In the genomic region with DNA sequence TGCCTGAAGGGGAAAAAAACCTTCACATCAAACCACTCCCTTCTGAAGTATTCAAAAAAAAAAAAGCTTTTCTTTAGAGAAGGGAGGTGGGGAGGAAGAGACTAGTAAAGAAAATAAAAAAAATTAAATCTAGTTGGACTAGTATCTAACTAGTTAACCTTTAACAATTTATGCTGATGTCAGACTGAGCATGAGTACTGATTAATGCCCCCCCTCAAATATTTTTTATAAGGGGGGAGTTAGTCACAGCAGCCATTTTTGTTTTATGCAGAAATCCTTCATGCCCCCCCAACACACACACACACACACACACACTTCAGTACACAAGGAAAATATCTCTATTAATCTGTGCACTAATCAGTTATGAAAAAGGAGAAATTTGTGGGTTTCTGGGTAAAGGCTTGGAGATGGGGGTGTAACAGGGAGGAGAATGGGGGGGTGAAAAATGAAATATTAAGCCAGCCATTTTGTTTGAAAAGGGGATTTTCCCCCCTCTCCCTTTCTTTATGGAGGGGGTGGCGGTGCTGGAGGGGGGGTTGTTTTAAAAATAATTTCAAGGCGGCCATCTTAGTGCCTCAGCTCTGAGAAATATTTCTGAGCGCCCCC, we compare ENCODE assay signal across 8 cellular contexts. TPM values are rescaled to one million over a fixed set of nuclear protein-coding genes. Genes with fewer than 3 reads are reported as not detected.
DNase-seq lines count a peak whose midpoint lies in the region; ATAC-seq and TF ChIP-seq lines count a peak whose summit lies in the region.

No MANE protein-coding gene starts in this region.

- WGBS in HUES64, result no CpG with 5 or more reads among the region's 3 CpGs
- 0 to 2% methylated on average over 3 of the region's 3 CpGs for WGBS in esophagus squamous epithelium, 2 donors
- 1 to 4% methylated on average over 3 of the region's 3 CpGs for WGBS in sigmoid colon, 2 donors

- peaks cover 8% of the 10 kb centered on the region for H3K4me1 Mint-ChIP-seq in activated B cell treated with CpG ODN at 0.5 μM for 24 hours

- TF ChIP-seq EP300 in sigmoid colon (IDR thresholded peaks at IDR 0.05), result no peak

- DNase-seq in CD1c-positive myeloid dendritic cell (ENCODE audit: extremely low spot score), result peak; percentile 17
- no peak for DNase-seq in activated B cell treated with CpG ODN at 0.5 μM for 24 hours
- DNase-seq in esophagus squamous epithelium (lab: John Stamatoyannopoulos, UW), result no peak
- no peak for DNase-seq in sigmoid colon
- no peak for DNase-seq in Ammon's horn (ENCODE audit: low spot score)
- DNase-seq in activated gamma-delta T cell (lab: John Stamatoyannopoulos, UW), result no peak
- no peak for DNase-seq in NOMO-1 treated with DMSO at 0.1 percent for 48 hours (lab: John Stamatoyannopoulos, UW; ENCODE audit: unreplicated experiment)

- CTCF ChIA-PET in activated B cell treated with CpG ODN at 0.5 μM for 24 hours (lab: Charles Lee), result interaction anchor here (1.5 kb wide), 1 partner anchor 22 kb away, joined by 4 read pairs; no protein-coding TSS in a partner anchor

- peak overlapping the region; percentile 77 for H3K4me3 Mint-ChIP-seq in activated B cell treated with CpG ODN at 0.5 μM for 24 hours

- peaks cover 8% of the 10 kb centered on the region for H3K36me3 Mint-ChIP-seq in activated B cell treated with CpG ODN at 0.5 μM for 24 hours (ENCODE audit: low read depth)

- H3K4me1 ChIP-seq in HUES64 (ENCODE audit: insufficient read depth, low read length) (peaks cover 31% of the 10 kb centered on the region), esophagus squamous epithelium (peaks cover 37 to 79% (median 47%) of the 10 kb centered on the region in 3 donors), sigmoid colon (peaks cover 0 to 62% (median 59%) of the 10 kb centered on the region in 4 donors)

- TF ChIP-seq CTCF in activated B cell treated with CpG ODN at 0.5 μM for 24 hours (IDR thresholded peaks at IDR 0.05) (no peak), esophagus squamous epithelium (IDR thresholded peaks at IDR 0.05) (no peak), sigmoid colon (IDR thresholded peaks at IDR 0.05) (no peak)

- H3K27ac Mint-ChIP-seq in activated B cell treated with CpG ODN at 0.5 μM for 24 hours, result peak overlapping the region; percentile 74

- H3K9ac ChIP-seq in HUES64 (ENCODE audit: low read depth, low read length), result no peak overlapping the region

- intact Hi-C loops in activated B cell treated with CpG ODN at 0.5 μM for 24 hours (cut with micrococcal nuclease), result no loop called here
- intact Hi-C loops in esophagus squamous epithelium (cut with DNase I), result no loop called here
- intact Hi-C loops in sigmoid colon (cut with DNase I), result no loop called here

- H3K9me3 Mint-ChIP-seq in activated B cell treated with CpG ODN at 0.5 μM for 24 hours, result no peaks in the 10 kb centered on the region

- peaks cover 14% of the 10 kb centered on the region for H3K36me3 ChIP-seq in HUES64 (ENCODE audit: insufficient read depth, low read length)
- peaks cover 0 to 32% (median 0%) of the 10 kb centered on the region in 3 donors for H3K36me3 ChIP-seq in esophagus squamous epithelium
- peaks cover 0 to 11% (median 0%) of the 10 kb centered on the region in 4 donors for H3K36me3 ChIP-seq in sigmoid colon

- peaks cover 18% of the 10 kb centered on the region for H3K27me3 ChIP-seq in HUES64 (ENCODE audit: insufficient read depth, low read length)
- no peaks in the 10 kb centered on the region for H3K27me3 ChIP-seq in esophagus squamous epithelium
- no peaks in the 10 kb centered on the region for H3K27me3 ChIP-seq in sigmoid colon

- H3K27ac ChIP-seq in HUES64 (ENCODE audit: low read depth, low read length) (no peak overlapping the region), esophagus squamous epithelium (peak overlapping the region; percentile 54 to 99 (median 98)), sigmoid colon (peak overlapping the region; percentile 93 to 98 (median 95))

- POLR2A ChIA-PET in activated B cell treated with CpG ODN at 0.5 μM for 24 hours (lab: Charles Lee), result interaction anchor here (0.6 to 2.4 kb wide), 10 partner anchors 10 to 306 kb away, joined by 3 to 19 read pairs (median 4); partner anchors contain the start of genes BORCS6, CNTROB, NAA38 and TRAPPC1

- peak overlapping the region; percentile 35 for H3K4me3 ChIP-seq in HUES64 (ENCODE audit: low read length)
- peak overlapping the region; percentile 85 to 97 (median 89) for H3K4me3 ChIP-seq in esophagus squamous epithelium
- peak overlapping the region; percentile 52 to 94 (median 89) for H3K4me3 ChIP-seq in sigmoid colon

- no peaks in the 10 kb centered on the region for H3K27me3 Mint-ChIP-seq in activated B cell treated with CpG ODN at 0.5 μM for 24 hours

- TF ChIP-seq POLR2A in esophagus squamous epithelium (IDR thresholded peaks at IDR 0.05) (no peak), sigmoid colon (IDR thresholded peaks at IDR 0.05) (no peak)

- ATAC-seq in activated B cell treated with CpG ODN at 0.5 μM for 24 hours (ENCODE audit: low read depth), result no peak

- H3K9me3 ChIP-seq in HUES64 (ENCODE audit: insufficient read depth, low read depth, low read length) (no peaks in the 10 kb centered on the region), esophagus squamous epithelium (no peaks in the 10 kb centered on the region), sigmoid colon (no peaks in the 10 kb centered on the region)

RNA-seq across cellular contexts. Expression of gene CHD3, which starts 4.7 kb away (rescaled TPM):
- polyA plus RNA-seq in HUES64 (2013, experiment 1 of 2), result 23.9 TPM
- polyA plus RNA-seq in HUES64 (2013, experiment 2 of 2), result 24.9 TPM
- total RNA-seq in activated B cell treated with CpG ODN at 0.5 μM for 24 hours (103 and 109 TPM in 2 replicates), esophagus squamous epithelium (10 to 100 TPM; 57.7 to 93.5 (median 73.0) TPM), sigmoid colon (100 to 1,000 TPM in 3 of 4 donors, 10 to 100 TPM in 1; 97.2 to 147 (median 117) TPM)
- polyA plus RNA-seq in sigmoid colon, result 10 to 100 TPM; 33.8 to 88.9 (median 47.4) TPM

RNA-seq across cellular contexts. Expression of gene CYB5D1, which starts 26.1 kb away (rescaled TPM):
- 12.3 TPM for polyA plus RNA-seq in HUES64 (2013, experiment 1 of 2)
- polyA plus RNA-seq in HUES64 (2013, experiment 2 of 2), result 8.8 TPM
- total RNA-seq in activated B cell treated with CpG ODN at 0.5 μM for 24 hours (5.4 and 6.1 TPM in 2 replicates), esophagus squamous epithelium (1 to 10 TPM; 3.8 to 9.3 (median 7.5) TPM), sigmoid colon (10 to 100 TPM in 2 of 4 donors, 1 to 10 TPM in 2; 7.1 to 14.4 (median 10.7) TPM)
- polyA plus RNA-seq in sigmoid colon, result 1 to 10 TPM; 4.2 to 8.6 (median 4.6) TPM

RNA-seq across cellular contexts. Expression of gene NAA38, which starts 26.5 kb away (rescaled TPM):
- polyA plus RNA-seq in HUES64 (2013, experiment 1 of 2), result 49.8 TPM
- 47.3 TPM for polyA plus RNA-seq in HUES64 (2013, experiment 2 of 2)
- total RNA-seq in activated B cell treated with CpG ODN at 0.5 μM for 24 hours (36.0 and 47.9 TPM in 2 replicates), esophagus squamous epithelium (10 to 100 TPM; 45.2 to 80.1 (median 74.8) TPM), sigmoid colon (100 to 1,000 TPM in 3 of 4 donors, 10 to 100 TPM in 1; 92.4 to 206 (median 106) TPM)
- 100 to 1,000 TPM in 2 of 3 donors, 10 to 100 TPM in 1; 99.4 to 148 (median 138) TPM for polyA plus RNA-seq in sigmoid colon

RNA-seq across cellular contexts. Expression of gene TMEM88, which starts 29.0 kb away (rescaled TPM):
- polyA plus RNA-seq in HUES64 (2013, experiment 1 of 2), result 11.1 TPM
- 13.9 TPM for polyA plus RNA-seq in HUES64 (2013, experiment 2 of 2)
- 3.2 and 7.1 TPM in 2 replicates for total RNA-seq in activated B cell treated with CpG ODN at 0.5 μM for 24 hours
- 1 to 10 TPM in 3 of 4 donors, not detected in 1; 1.5 to 3.8 (median 1.6) TPM for total RNA-seq in esophagus squamous epithelium
- 10 to 100 TPM in 3 of 4 donors, 1 to 10 TPM in 1; 6.8 to 19.9 (median 10.5) TPM for total RNA-seq in sigmoid colon
- polyA plus RNA-seq in sigmoid colon, result 10 to 100 TPM in 1 of 3 donors, 1 to 10 TPM in 2; 2.4 to 11.4 (median 9.0) TPM

RNA-seq across cellular contexts. Expression of gene RNF227, which starts 32.2 kb away (rescaled TPM):
- 1.1 TPM for polyA plus RNA-seq in HUES64 (2013, experiment 1 of 2)
- 1.0 TPM for polyA plus RNA-seq in HUES64 (2013, experiment 2 of 2)
- total RNA-seq in activated B cell treated with CpG ODN at 0.5 μM for 24 hours, result 2.5 and 2.8 TPM in 2 replicates
- 1 to 10 TPM in 3 of 4 donors, under 1 TPM in 1; 0.94 to 8.6 (median 5.7) TPM for total RNA-seq in esophagus squamous epithelium
- 1 to 10 TPM; 3.2 to 4.5 (median 4.2) TPM for total RNA-seq in sigmoid colon
- polyA plus RNA-seq in sigmoid colon, result 1 to 10 TPM in 2 of 3 donors, under 1 TPM in 1; 0.69 to 3.6 (median 1.8) TPM

Comparison
In these comparisons a context has a peak if more than half of its experiments do, and no peak if none do; other contexts are left out.
1. H3K4me3 ChIP-seq: peak in every context shown above with its lines; median percentile 89 in esophagus squamous epithelium; 89 in sigmoid colon; 35 in HUES64.